ENCODE assay signal across 11 cellular contexts in genomic region chr11:122751298-122752070, GRCh38.
DNase-seq lines count a peak whose midpoint lies in the region; ATAC-seq and TF ChIP-seq lines count a peak whose summit lies in the region.
"Had no signal": no experiment of that assay in that cellular context is flagged by ENCODE, and none has a peak within 500 bp of the region (broad histone marks: within the 10 kb centered on the region; RNA-seq: fewer than 3 reads in every experiment).

No MANE protein-coding gene starts in this region.

- H3K36me3 ChIP-seq in Loucy (ENCODE audit: insufficient read depth, low read length): peaks cover 26% of the 10 kb centered on the region; the same call in 1 of the 2 replicates
- H3K36me3 ChIP-seq in SK-N-SH (replicated peaks in 1 of 2; ENCODE audit: control insufficient read depth in 1 of 2, insufficient read depth in 2 of 2, low read length in 1 of 2): peaks cover 0 to 3% of the 10 kb centered on the region in 2 experiments
- no peaks in the 10 kb centered on the region for H3K36me3 ChIP-seq in stomach
- H3K36me3 ChIP-seq in PC-3 (ENCODE audit: low read depth, low read length): no peaks in the 10 kb centered on the region
- H3K36me3 ChIP-seq: ascending aorta had no signal

- no TSS peak for BruUV-seq in PC-3 (replicated peaks; lab: Mats Ljungman, UMichigan)

- H4K20me1 ChIP-seq in Loucy (ENCODE audit: insufficient read depth, low read length, poor library complexity, severe bottlenecking): no peaks in the 10 kb centered on the region
- no peaks in the 10 kb centered on the region; the same call in 1 of the 2 replicates for H4K20me1 ChIP-seq in SK-N-SH (ENCODE audit: insufficient read depth)
- no peaks in the 10 kb centered on the region for H4K20me1 ChIP-seq in PC-3 (ENCODE audit: low read length)

- no peak for ATAC-seq in GM18520 (IDR thresholded peaks at IDR 0.05; ENCODE audit: unreplicated experiment)
- ATAC-seq in PC-3: no peak
- ATAC-seq: esophagus mucosa had no signal

- no peak for TF ChIP-seq CTCF in Loucy (conservative IDR thresholded peaks at IDR 0.05; ENCODE audit: low read length)
- TF ChIP-seq CTCF in SK-N-SH (IDR thresholded peaks at IDR 0.05): no peak
- TF ChIP-seq CTCF in stomach (IDR thresholded peaks at IDR 0.05): no peak
- TF ChIP-seq CTCF in PC-3 (conservative IDR thresholded peaks at IDR 0.05; ENCODE audit: low read depth, low read length): no peak

- in situ Hi-C loops in Caki2 (cut with HindIII; ENCODE audit: low pct_unique_long_range_greater_than_20kb, low sequenced_read_pairs): no loop called here

- H3K27ac ChIP-seq in SK-N-SH (ENCODE audit: low read depth in 2 of 2, low read length in 1 of 2): peak overlapping the region in 1 of 2 experiments; percentile 47; a peak in 1 of 4 replicates
- H3K27ac ChIP-seq in stomach: no peak overlapping the region
- no peak overlapping the region for H3K27ac ChIP-seq in PC-3 (ENCODE audit: low read length)
- H3K27ac ChIP-seq: ascending aorta had no signal

- no peak overlapping the region for H2AFZ ChIP-seq in Loucy (ENCODE audit: low read length)
- H2AFZ ChIP-seq in SK-N-SH (ENCODE audit: low read depth): no peak overlapping the region
- no peak overlapping the region for H2AFZ ChIP-seq in PC-3 (ENCODE audit: low read length)

- intact Hi-C loops in stomach (cut with DNase I; ENCODE audit: low total_unique reads): no loop called here
- intact Hi-C loops in posterior vena cava (cut with DNase I): no loop called here
- intact Hi-C loops in PC-3 (cut with micrococcal nuclease): no loop called here

- no peaks in the 10 kb centered on the region for H3F3A ChIP-seq in Loucy (ENCODE audit: low read depth)
- H3F3A ChIP-seq in SK-N-SH (replicated peaks; ENCODE audit: insufficient read depth): peaks cover 14% of the 10 kb centered on the region
- no peaks in the 10 kb centered on the region for H3F3A ChIP-seq in PC-3 (ENCODE audit: low read length, unreplicated experiment)

- DNase-seq in Caki2 (ENCODE audit: low read depth) (peak; percentile 51), SK-N-SH (peak; percentile 77), islet precursor cell (peak; percentile 94), stomach (no peak), posterior vena cava (ENCODE audit: low spot score) (no peak), PC-3 (no peak)
- DNase-seq: GOT3 had no signal

- H3K4me2 ChIP-seq in Loucy (ENCODE audit: low read depth, low read length, poor library complexity, severe bottlenecking) (no peak overlapping the region), SK-N-SH (no peak overlapping the region), PC-3 (ENCODE audit: low read length) (no peak overlapping the region)

- H3K4me1 ChIP-seq in Loucy (ENCODE audit: insufficient read depth, low read length, poor library complexity, severe bottlenecking): peaks cover 82% of the 10 kb centered on the region
- H3K4me1 ChIP-seq in SK-N-SH (ENCODE audit: control insufficient read depth in 1 of 2, insufficient read depth in 2 of 2, low read depth in 1 of 2, low read length in 1 of 2): peaks cover 13 to 19% of the 10 kb centered on the region in 2 experiments; a peak in 3 of 4 replicates
- H3K4me1 ChIP-seq in stomach: peaks cover 0 to 35% (median 7%) of the 10 kb centered on the region in 4 donors
- peaks cover 14% of the 10 kb centered on the region for H3K4me1 ChIP-seq in PC-3 (ENCODE audit: insufficient read depth, low read length)
- H3K4me1 ChIP-seq: ascending aorta had no signal

- TF ChIP-seq EP300 in SK-N-SH (IDR thresholded peaks at IDR 0.05; ENCODE audit: borderline replicate concordance in 1 of 2, low read depth in 1 of 2, low read length in 1 of 2) (peak in 1 of 2 experiments; percentile 38; a peak in 1 of 4 replicates), stomach (IDR thresholded peaks at IDR 0.05) (no peak)

- H3K9ac ChIP-seq in Loucy (ENCODE audit: low read depth, low read length, poor library complexity, severe bottlenecking): peak overlapping the region; percentile 15
- H3K9ac ChIP-seq in SK-N-SH: no peak overlapping the region
- H3K9ac ChIP-seq in PC-3 (ENCODE audit: low read length): no peak overlapping the region

- POLR2A ChIA-PET in SK-N-SH (lab: Yijun Ruan, JAX): no interaction called here
- POLR2A ChIA-PET in PC-3 (lab: Charles Lee; ENCODE audit: unreplicated experiment): no interaction called here

- no peak for TF ChIP-seq RAD21 in SK-N-SH (IDR thresholded peaks at IDR 0.05; ENCODE audit: low read length)

- H3K79me2 ChIP-seq in Loucy (ENCODE audit: insufficient read depth, low read length): peaks cover 91% of the 10 kb centered on the region
- H3K79me2 ChIP-seq in SK-N-SH (ENCODE audit: insufficient read depth): peaks cover 42% of the 10 kb centered on the region
- no peaks in the 10 kb centered on the region for H3K79me2 ChIP-seq in PC-3 (ENCODE audit: low read length)

- H3K9me2 ChIP-seq in Loucy (replicated peaks; ENCODE audit: low read depth, low read length): no peaks in the 10 kb centered on the region
- no peaks in the 10 kb centered on the region for H3K9me2 ChIP-seq in SK-N-SH
- H3K9me2 ChIP-seq in PC-3 (replicated peaks; ENCODE audit: low read length): no peaks in the 10 kb centered on the region

- H3K27me3 ChIP-seq in Loucy (ENCODE audit: insufficient read depth, low read length, poor library complexity, severe bottlenecking) (no peaks in the 10 kb centered on the region), SK-N-SH (ENCODE audit: insufficient read depth) (no peaks in the 10 kb centered on the region), stomach (peaks cover 0 to 5% (median 0%) of the 10 kb centered on the region in 3 donors), PC-3 (ENCODE audit: low read length) (no peaks in the 10 kb centered on the region)
- H3K27me3 ChIP-seq: ascending aorta had no signal

- CTCF ChIA-PET in SK-N-SH (lab: Yijun Ruan, JAX) (interaction anchor here (1.0 to 6.2 kb wide), 12 partner anchors 8 to 171 kb away, joined by 3 to 34 read pairs (median 3); partner anchors contain the start of gene UBASH3B), PC-3 (lab: Charles Lee) (interaction anchor here (1.1 kb wide), 1 partner anchor 122 kb away, joined by 3 read pairs; no protein-coding TSS in a partner anchor)

- TF ChIP-seq POLR2A in stomach (IDR thresholded peaks at IDR 0.05): no peak

- H3K4me3 ChIP-seq in Loucy (ENCODE audit: low read length, poor library complexity, severe bottlenecking) (no peak overlapping the region), SK-N-SH (ENCODE audit: low read depth in 2 of 2, low read length in 1 of 2) (no peak overlapping the region), stomach (no peak overlapping the region), PC-3 (ENCODE audit: low read length) (no peak overlapping the region)
- H3K4me3 ChIP-seq: ascending aorta had no signal

- H3K9me3 ChIP-seq in Loucy (ENCODE audit: insufficient read depth, low read depth, low read length) (no peaks in the 10 kb centered on the region), SK-N-SH (no peaks in the 10 kb centered on the region), stomach (no peaks in the 10 kb centered on the region), PC-3 (ENCODE audit: low read length) (no peaks in the 10 kb centered on the region)
- H3K9me3 ChIP-seq: ascending aorta had no signal

- whole genome bisulfite sequencing in SK-N-SH (ENCODE audit: low lambda C conversion rate): 80% methylated on average over 4 of the region's 5 CpGs
- 85 to 93% (median 92%) methylated on average over 5 of the region's 5 CpGs for WGBS in stomach, 5 donors

TF ChIP-seq in SK-N-SH, 30 proteins besides CTCF, POLR2A, EP300 and RAD21:
- no peak for TF ChIP-seq POLR2AphosphoS5 (IDR thresholded peaks at IDR 0.05; ENCODE audit: low read depth, low read length)
- peak; percentile 52; the same call in 1 of the 2 replicates for TF ChIP-seq FOXJ3 (CRISPR knock-in tag; IDR thresholded peaks at IDR 0.05)
- peak; percentile 62 for TF ChIP-seq RCOR1 (IDR thresholded peaks at IDR 0.05; ENCODE audit: low read length)
TF ChIP-seq in SK-N-SH: peak in this region for 2.

Comparison
In these comparisons a context has a peak if more than half of its experiments do, and no peak if none do; other contexts are left out.
1. DNase-seq: peak in Caki2 (single experiment), SK-N-SH (single experiment) and islet precursor cell (single experiment); none in stomach (single experiment), posterior vena cava (single experiment) and PC-3 (single experiment).